Comparison of ENCODE assay signal across 11 cellular contexts in genomic region chr17:9238340-9239259, GRCh38.
DNase-seq lines count a peak whose midpoint lies in the region; ATAC-seq and TF ChIP-seq lines count a peak whose summit lies in the region.
"Had no signal": no experiment of that assay in that cellular context is flagged by ENCODE, and none has a peak within 500 bp of the region (broad histone marks: within the 10 kb centered on the region; RNA-seq: fewer than 3 reads in every experiment).

No MANE protein-coding gene starts in this region.

- CTCF ChIA-PET in naive thymus-derived CD4-positive, alpha-beta T cell (lab: Charles Lee): no interaction called here

- no peak for DNase-seq in activated naive CD4-positive, alpha-beta T cell (lab: John Stamatoyannopoulos, UW)
- DNase-seq in colonic mucosa (no peak), upper lobe of right lung (no peak), H7 (no peak), MV-4-11 (lab: John Stamatoyannopoulos, UW) (no peak)
- no peak for DNase-seq in naive thymus-derived CD4-positive, alpha-beta T cell
- DNase-seq: midbrain; stimulated activated CD4-positive, alpha-beta T cell treated with anti-CD3 and anti-CD28 coated beads, Interleukin-1b, Interleukin-23, amount 100 ng/mL, for 48 hours had no signal

- no peak overlapping the region for H3K27ac Mint-ChIP-seq in activated naive CD4-positive, alpha-beta T cell treated with anti-CD3 and anti-CD28 coated beads, Interleukin-2, amount 50 U/mL, for 24 hours
- H3K27ac Mint-ChIP-seq in naive thymus-derived CD4-positive, alpha-beta T cell: no peak overlapping the region

- peak overlapping the region; percentile 71 to 84 for H3K9ac ChIP-seq in colonic mucosa (ENCODE audit: low read depth in 2 of 2, low read length in 2 of 2)

- H3K4me1 ChIP-seq in colonic mucosa (peaks cover 10% of the 10 kb centered on the region), upper lobe of right lung (peaks cover 21% of the 10 kb centered on the region)
- H3K4me1 ChIP-seq in naive thymus-derived CD4-positive, alpha-beta T cell (ENCODE audit: control insufficient read depth in 2 of 2, insufficient read depth in 2 of 2, low read length in 2 of 2): peaks cover 4 to 9% of the 10 kb centered on the region in 2 donors

- H3K36me3 ChIP-seq in colonic mucosa (no peaks in the 10 kb centered on the region), upper lobe of right lung (no peaks in the 10 kb centered on the region), H7 (replicated peaks; ENCODE audit: control insufficient read depth, insufficient read depth, low read length) (no peaks in the 10 kb centered on the region)
- no peaks in the 10 kb centered on the region for H3K36me3 ChIP-seq in naive thymus-derived CD4-positive, alpha-beta T cell (ENCODE audit: control insufficient read depth in 2 of 3, insufficient read depth in 3 of 3, low read length in 3 of 3)
- H3K36me3 ChIP-seq: cardiac muscle cell had no signal

- POLR2A ChIA-PET in naive thymus-derived CD4-positive, alpha-beta T cell (lab: Charles Lee): no interaction called here

- H3K9me3 ChIP-seq in colonic mucosa (no peaks in the 10 kb centered on the region), upper lobe of right lung (no peaks in the 10 kb centered on the region)
- H3K9me3 ChIP-seq in naive thymus-derived CD4-positive, alpha-beta T cell (ENCODE audit: control insufficient read depth in 2 of 3, low read length in 3 of 3): no peaks in the 10 kb centered on the region

- peak overlapping the region; percentile 41 for H3K27ac ChIP-seq in colonic mucosa
- no peak overlapping the region for H3K27ac ChIP-seq in naive thymus-derived CD4-positive, alpha-beta T cell (ENCODE audit: low read depth, low read length)
- H3K27ac ChIP-seq in upper lobe of right lung: no peak overlapping the region
- H3K27ac ChIP-seq: cardiac muscle cell had no signal

- peak overlapping the region; percentile 80 for H3K4me3 Mint-ChIP-seq in activated naive CD4-positive, alpha-beta T cell treated with anti-CD3 and anti-CD28 coated beads, Interleukin-2, amount 50 U/mL, for 24 hours
- H3K4me3 Mint-ChIP-seq in naive thymus-derived CD4-positive, alpha-beta T cell: peak overlapping the region; percentile 45 to 88 (median 81)

- no peak for ATAC-seq in naive thymus-derived CD4-positive, alpha-beta T cell
- no peak for ATAC-seq in upper lobe of right lung
- no peak for ATAC-seq in HG03460 (IDR thresholded peaks at IDR 0.05; ENCODE audit: unreplicated experiment)

- TF ChIP-seq CTCF in colonic mucosa (IDR thresholded peaks at IDR 0.05) (no peak), upper lobe of right lung (IDR thresholded peaks at IDR 0.05) (no peak)

- no peaks in the 10 kb centered on the region for H3K9me3 Mint-ChIP-seq in activated naive CD4-positive, alpha-beta T cell treated with anti-CD3 and anti-CD28 coated beads, Interleukin-2, amount 50 U/mL, for 24 hours
- H3K9me3 Mint-ChIP-seq in naive thymus-derived CD4-positive, alpha-beta T cell: peaks cover 0 to 4% (median 0%) of the 10 kb centered on the region in 11 donors

- no peaks in the 10 kb centered on the region for H3K27me3 ChIP-seq in colonic mucosa
- H3K27me3 ChIP-seq in naive thymus-derived CD4-positive, alpha-beta T cell (ENCODE audit: control insufficient read depth in 2 of 2, insufficient read depth in 2 of 2, low read length in 2 of 2): no peaks in the 10 kb centered on the region
- H3K27me3 ChIP-seq in upper lobe of right lung: no peaks in the 10 kb centered on the region
- peaks cover 3% of the 10 kb centered on the region for H3K27me3 ChIP-seq in H7 (ENCODE audit: control insufficient read depth, insufficient read depth, low read length)

- peaks cover 9% of the 10 kb centered on the region for H3K4me1 Mint-ChIP-seq in activated naive CD4-positive, alpha-beta T cell treated with anti-CD3 and anti-CD28 coated beads, Interleukin-2, amount 50 U/mL, for 24 hours
- peaks cover 0 to 12% (median 6%) of the 10 kb centered on the region in 7 donors for H3K4me1 Mint-ChIP-seq in naive thymus-derived CD4-positive, alpha-beta T cell

- no peaks in the 10 kb centered on the region for H3K36me3 Mint-ChIP-seq in activated naive CD4-positive, alpha-beta T cell treated with anti-CD3 and anti-CD28 coated beads, Interleukin-2, amount 50 U/mL, for 24 hours
- no peaks in the 10 kb centered on the region for H3K36me3 Mint-ChIP-seq in naive thymus-derived CD4-positive, alpha-beta T cell

- intact Hi-C loops in colonic mucosa (cut with DNase I) (no loop called here), upper lobe of right lung (cut with DNase I) (no loop called here)
- intact Hi-C loops in naive thymus-derived CD4-positive, alpha-beta T cell (cut with micrococcal nuclease): no loop called here

- peaks cover 1% of the 10 kb centered on the region for H3K27me3 Mint-ChIP-seq in activated naive CD4-positive, alpha-beta T cell treated with anti-CD3 and anti-CD28 coated beads, Interleukin-2, amount 50 U/mL, for 24 hours
- peaks cover 0 to 3% (median 0%) of the 10 kb centered on the region in 5 donors for H3K27me3 Mint-ChIP-seq in naive thymus-derived CD4-positive, alpha-beta T cell

- no peak overlapping the region for H3K4me3 ChIP-seq in colonic mucosa
- no peak overlapping the region for H3K4me3 ChIP-seq in naive thymus-derived CD4-positive, alpha-beta T cell (ENCODE audit: low read length)
- H3K4me3 ChIP-seq in upper lobe of right lung: peak overlapping the region; percentile 51
- H3K4me3 ChIP-seq in H7 (ENCODE audit: insufficient read depth, low read depth, low read length): no peak overlapping the region
